In genomic region chr17:77489898-77490265, GRCh38 we compare ENCODE assay signal across 11 cellular contexts.
DNase-seq lines count a peak whose midpoint lies in the region; ATAC-seq and TF ChIP-seq lines count a peak whose summit lies in the region.
"Had no signal": no experiment of that assay in that cellular context is flagged by ENCODE, and none has a peak within 500 bp of the region (broad histone marks: within the 10 kb centered on the region; RNA-seq: fewer than 3 reads in every experiment).

No MANE protein-coding gene starts in this region.

- H3K4me3 ChIP-seq in upper lobe of left lung: no peak overlapping the region

- DNase-seq in Right ventricle myocardium superior: peak; percentile 93
- peak in 52 of 56 donors; percentile 19 to 86 (median 66) for DNase-seq in nucleus accumbens (lab: John Stamatoyannopoulos, UW)
- DNase-seq in upper lobe of left lung: peak in 1 of 2 donors; percentile 87
- DNase-seq in NCI-H446 (lab: John Stamatoyannopoulos, UW): no peak
- no peak for DNase-seq in hepatic stellate cell (ENCODE audit: low spot score)
- no peak for DNase-seq in NOMO-1 (lab: John Stamatoyannopoulos, UW; ENCODE audit: unreplicated experiment in 2 of 2)
- DNase-seq in H4 (ENCODE audit: low spot score): no peak
- DNase-seq: activated B cell treated with CpG ODN at 0.5 μM for 24 hours; activated effector memory CD4-positive, alpha-beta T cell treated with Interleukin-2 at 50 U/mL for 16 hours; SHP77 had no signal

- H3K27me3 ChIP-seq in upper lobe of left lung: no peaks in the 10 kb centered on the region

- intact Hi-C loops in Right ventricle myocardium superior (cut with DNase I): loop anchor here (5.0 kb wide), 1 partner anchor 58 kb away; no protein-coding TSS in a partner anchor

- no peak for TF ChIP-seq EP300 in upper lobe of left lung (IDR thresholded peaks at IDR 0.05)

- peaks cover 14 to 85% (median 57%) of the 10 kb centered on the region in 4 donors for H3K36me3 ChIP-seq in upper lobe of left lung

- no peak for TF ChIP-seq POLR2A in upper lobe of left lung (IDR thresholded peaks at IDR 0.05)

- H3K27ac ChIP-seq in angular gyrus (ENCODE audit: low read depth, low read length) (peak overlapping the region; percentile 19), upper lobe of left lung (peak overlapping the region in 1 of 4 donors; percentile 57)

- ATAC-seq in Right ventricle myocardium superior (ENCODE audit: poor library complexity) (peak; percentile 94), upper lobe of left lung (ENCODE audit: low FRiP score in 2 of 2) (peak; percentile 17 to 69)

- 75% methylated on average over 4 of the region's 11 CpGs; no CpG with 5 or more reads in 1 of the 2 donors for WGBS in upper lobe of left lung, 2 donors

- H3K9me3 ChIP-seq in upper lobe of left lung: no peaks in the 10 kb centered on the region

- peaks cover 3 to 17% (median 15%) of the 10 kb centered on the region in 4 donors for H3K4me1 ChIP-seq in upper lobe of left lung

- no peak for TF ChIP-seq CTCF in upper lobe of left lung (IDR thresholded peaks at IDR 0.05)

Comparison
In these comparisons a context has a peak if more than half of its experiments do, and no peak if none do; other contexts are left out.
1. DNase-seq: peak in Right ventricle myocardium superior (single experiment) and nucleus accumbens (52 of 56); none in NCI-H446 (0 of 2), hepatic stellate cell (single experiment), NOMO-1 (0 of 2) and H4 (single experiment).